Comparison of ENCODE assay signal across 15 cellular contexts in genomic region chr18:45167631-45168225, GRCh38.
DNase-seq lines count a peak whose midpoint lies in the region; TF ChIP-seq lines count a peak whose summit lies in the region.
"Had no signal": no experiment of that assay in that cellular context is flagged by ENCODE, and none has a peak within 500 bp of the region (broad histone marks: within the 10 kb centered on the region; RNA-seq: fewer than 3 reads in every experiment).

No MANE protein-coding gene starts in this region.

- no peak overlapping the region for H3K9ac ChIP-seq in fibroblast of lung (ENCODE audit: insufficient read depth, low read length)
- H3K9ac ChIP-seq in H9 (ENCODE audit: extremely low read depth, insufficient read length, low read length), result no peak overlapping the region

- H3K4me2 ChIP-seq in fibroblast of lung (ENCODE audit: extremely low read depth, insufficient read depth, low read length), result peak overlapping the region; percentile 5
- H3K4me2 ChIP-seq in H9 (ENCODE audit: insufficient read depth, insufficient read length, low read length), result no peak overlapping the region

- peak overlapping the region; percentile 24 for H3K27ac ChIP-seq in fibroblast of lung (ENCODE audit: insufficient read depth, low read length)
- H3K27ac ChIP-seq in H9 (ENCODE audit: insufficient read length, low read depth, low read length), result no peak overlapping the region
- H3K27ac ChIP-seq: dorsolateral prefrontal cortex, SJCRH30 had no signal

- H3K23ac ChIP-seq in H9 (ENCODE audit: insufficient read length, low read depth, low read length), result no peak overlapping the region

- no peak overlapping the region for H2BK120ac ChIP-seq in H9 (ENCODE audit: low read depth, low read length, poor library complexity, severe bottlenecking)

- H4K91ac ChIP-seq in H9 (ENCODE audit: insufficient read length, low read depth, low read length), result no peak overlapping the region

- H2AK5ac ChIP-seq in H9 (ENCODE audit: insufficient read length, low read length), result no peak overlapping the region

- H2BK15ac ChIP-seq in H9 (ENCODE audit: low read depth, low read length), result no peak overlapping the region

- H3K36me3 Mint-ChIP-seq in H9 (ENCODE audit: insufficient read depth in 1 of 3, low read depth in 3 of 3), result no peaks in the 10 kb centered on the region
- H3K36me3 Mint-ChIP-seq: CD8-positive, alpha-beta T cell; memory B cell had no signal

- no peak overlapping the region for H3K4me3 Mint-ChIP-seq in H9
- H3K4me3 Mint-ChIP-seq: activated CD4-positive, alpha-beta T cell treated with anti-CD3 and anti-CD28 coated beads, Interleukin-2, amount 10 ng/mL, durations not matched to agents 24 days and 14 days; CD8-positive, alpha-beta T cell; memory B cell; neural crest cell had no signal

- no peak overlapping the region for H3K4ac ChIP-seq in H9 (ENCODE audit: low read depth, low read length)

- no peaks in the 10 kb centered on the region for H3K9me3 Mint-ChIP-seq in H9
- H3K9me3 Mint-ChIP-seq: activated CD4-positive, alpha-beta T cell treated with anti-CD3 and anti-CD28 coated beads, Interleukin-2, amount 10 ng/mL, durations not matched to agents 24 days and 14 days; CD8-positive, alpha-beta T cell; memory B cell; neural crest cell had no signal

- H3K79me1 ChIP-seq in H9 (ENCODE audit: insufficient read depth, low read depth, low read length, poor library complexity, severe bottlenecking), result no peaks in the 10 kb centered on the region

- H3T11ph ChIP-seq in H9 (ENCODE audit: low read length), result no peak overlapping the region

- H3K4me1 ChIP-seq in fibroblast of lung (ENCODE audit: control insufficient read depth, extremely low read depth, insufficient read depth, low read length), result peaks cover 26% of the 10 kb centered on the region
- no peaks in the 10 kb centered on the region for H3K4me1 ChIP-seq in H9 (ENCODE audit: insufficient read depth, low read length)
- H3K4me1 ChIP-seq: SJCRH30 had no signal

- H2BK5ac ChIP-seq in H9 (ENCODE audit: insufficient read length, low read length), result no peak overlapping the region

- no CpG with 5 or more reads among the region's 6 CpGs for WGBS in H9 (ENCODE audit: extremely low coverage, insufficient read length, low lambda C conversion rate)

- no peaks in the 10 kb centered on the region for H3K23me2 ChIP-seq in H9 (ENCODE audit: insufficient read length, low read depth, low read length, poor library complexity, severe bottlenecking)

- H3K56ac ChIP-seq in H9 (ENCODE audit: insufficient read length, low read depth, low read length), result no peak overlapping the region

- no peaks in the 10 kb centered on the region for H3K4me1 Mint-ChIP-seq in H9
- H3K4me1 Mint-ChIP-seq: activated CD4-positive, alpha-beta T cell treated with anti-CD3 and anti-CD28 coated beads, Interleukin-2, amount 10 ng/mL, durations not matched to agents 24 days and 14 days; neural crest cell had no signal

- no peaks in the 10 kb centered on the region for H3K27me3 Mint-ChIP-seq in H9 (ENCODE audit: low read depth)
- H3K27me3 Mint-ChIP-seq: activated CD4-positive, alpha-beta T cell treated with anti-CD3 and anti-CD28 coated beads, Interleukin-2, amount 10 ng/mL, durations not matched to agents 24 days and 14 days; memory B cell had no signal

- H4K8ac ChIP-seq in H9 (replicated peaks; ENCODE audit: insufficient read length, low read depth, low read length), result no peak overlapping the region

- no peak overlapping the region for H4K5ac ChIP-seq in H9 (ENCODE audit: insufficient read length, low read depth, low read length)

- no peak overlapping the region for H2BK20ac ChIP-seq in H9 (ENCODE audit: low read depth, low read length, poor library complexity, severe bottlenecking)

- no peak overlapping the region for H2BK12ac ChIP-seq in H9 (ENCODE audit: insufficient read length, low read depth, low read length)

- no peak overlapping the region for H3K4me3 ChIP-seq in fibroblast of lung (replicated peaks in 1 of 4; ENCODE audit: control extremely low read depth in 1 of 4, insufficient read depth in 1 of 4, low read depth in 3 of 4, low read length in 4 of 4)
- H3K4me3 ChIP-seq: dorsolateral prefrontal cortex, SJCRH30 had no signal

- H4K20me1 ChIP-seq in fibroblast of lung (ENCODE audit: control insufficient read depth, extremely low read depth, insufficient read depth, low read length) (no peaks in the 10 kb centered on the region), H9 (ENCODE audit: control insufficient read depth, insufficient read depth, insufficient read length) (no peaks in the 10 kb centered on the region)

- no peaks in the 10 kb centered on the region for H3K36me3 ChIP-seq in fibroblast of lung (ENCODE audit: control insufficient read depth, insufficient read depth, low read length)
- H3K36me3 ChIP-seq: SJCRH30 had no signal

- no peak overlapping the region for H3K14ac ChIP-seq in H9 (ENCODE audit: insufficient read depth, low read length)

- H2AFZ ChIP-seq in fibroblast of lung (ENCODE audit: low read length) (no peak overlapping the region), H9 (ENCODE audit: low read length) (no peak overlapping the region)

- no peaks in the 10 kb centered on the region for H3K79me2 ChIP-seq in fibroblast of lung (ENCODE audit: control insufficient read depth, insufficient read depth, low read length)
- no peaks in the 10 kb centered on the region for H3K79me2 ChIP-seq in H9 (ENCODE audit: insufficient read depth, low read length)

- H3K9me3 ChIP-seq in fibroblast of lung (ENCODE audit: control insufficient read depth, insufficient read depth, low read depth, low read length), result no peaks in the 10 kb centered on the region
- no peaks in the 10 kb centered on the region for H3K9me3 ChIP-seq in H9 (ENCODE audit: control insufficient read depth, low read depth, low read length)
- H3K9me3 ChIP-seq: SJCRH30 had no signal

- no peak for TF ChIP-seq CTCF in fibroblast of lung (conservative IDR thresholded peaks at IDR 0.05 in 1 of 2, IDR thresholded peaks at IDR 0.05 in 1 of 2; ENCODE audit: low read depth in 1 of 2, low read length in 2 of 2)
- no peak for TF ChIP-seq CTCF in H9 (conservative IDR thresholded peaks at IDR 0.05)

- H3K18ac ChIP-seq in H9 (ENCODE audit: insufficient read length, low read depth, low read length), result no peak overlapping the region

- no peak overlapping the region for H3K27ac Mint-ChIP-seq in H9
- H3K27ac Mint-ChIP-seq: activated CD4-positive, alpha-beta T cell treated with anti-CD3 and anti-CD28 coated beads, Interleukin-2, amount 10 ng/mL, durations not matched to agents 24 days and 14 days; CD8-positive, alpha-beta T cell; memory B cell had no signal

- H3K27me3 ChIP-seq in fibroblast of lung (ENCODE audit: control insufficient read depth, insufficient read depth, low read length) (no peaks in the 10 kb centered on the region), H9 (ENCODE audit: insufficient read depth, low read length) (no peaks in the 10 kb centered on the region)
- H3K27me3 ChIP-seq: dorsolateral prefrontal cortex, SJCRH30 had no signal

- DNase-seq in GM04504 (ENCODE audit: low read depth), result peak; percentile 60
- DNase-seq in RPMI7951 (ENCODE audit: low read depth), result peak; percentile 93
- peak; percentile 39 to 87 for DNase-seq in fibroblast of lung (ENCODE audit: low read depth in 2 of 2)
- peak; percentile 60 for DNase-seq in stromal cell of bone marrow (ENCODE audit: low read depth)
- DNase-seq in H9, result no peak
- no peak for DNase-seq in AG08396 (ENCODE audit: low spot score)
- DNase-seq in activated CD4-positive, alpha-beta T cell treated with anti-CD3 and anti-CD28 coated beads for 1 hour, result no peak
- DNase-seq: activated CD4-positive, alpha-beta T cell treated with anti-CD3 and anti-CD28 coated beads, Interleukin-2, amount 10 ng/mL, durations not matched to agents 24 days and 14 days; activated naive CD4-positive, alpha-beta T cell; CD8-positive, alpha-beta T cell; NCI-H1105 treated with DMSO at 0.1 percent for 48 hours; SJCRH30 had no signal

Comparison
In these comparisons a context has a peak if more than half of its experiments do, and no peak if none do; other contexts are left out.
1. DNase-seq: peak in GM04504 (single experiment), RPMI7951 (single experiment), fibroblast of lung (2 of 2) and stromal cell of bone marrow (single experiment); none in H9 (single experiment), AG08396 (single experiment) and activated CD4-positive, alpha-beta T cell treated with anti-CD3 and anti-CD28 coated beads for 1 hour (single experiment).